13 cellular contexts compared by ENCODE assay signal in genomic region chr1:25235411-25235810, GRCh38. TPM values are rescaled to one million over a fixed set of nuclear protein-coding genes. Genes with fewer than 3 reads are reported as not detected.
"Had no signal": no experiment of that assay in that cellular context is flagged by ENCODE, and none has a peak within 500 bp of the region (broad histone marks: within the 10 kb centered on the region; RNA-seq: fewer than 3 reads in every experiment).

No MANE protein-coding gene starts in this region.

RNA-seq across cellular contexts. Expression of gene RHD, which starts 36.9 kb away (rescaled TPM):
- total RNA-seq: kidney; left colon; lower lobe of right lung; mammary epithelial cell; mucosa of gallbladder; naive thymus-derived CD8-positive, alpha-beta T cell; omental fat pad; ovary; progenitor cell of endocrine pancreas; subcutaneous adipose tissue; suprapubic skin; thoracic aorta; upper lobe of right lung had no signal
